8 cellular contexts compared by ENCODE assay signal in genomic region chr7:27150568-27151340, GRCh38. TPM values are rescaled to one million over a fixed set of nuclear protein-coding genes. Genes with fewer than 3 reads are reported as not detected.
A peak's percentile ranks its signal among the peaks of the same experiment; 100 is the strongest.
DNase-seq lines count a peak whose midpoint lies in the region; ATAC-seq lines count a peak whose summit lies in the region.

No MANE protein-coding gene starts in this region.

- H3K27ac ChIP-seq in esophagus (ENCODE audit: low read depth in 2 of 2, low read length in 1 of 2) = peak overlapping the region; percentile 16 to 25
- H3K27ac ChIP-seq in stomach smooth muscle (ENCODE audit: low read length) = no peak overlapping the region

- WGBS in esophagus, 2 donors = 4 to 6% methylated on average over 48 to 58 of the region's 58 CpGs

- ATAC-seq in GM18868 (IDR thresholded peaks at IDR 0.05; ENCODE audit: unreplicated experiment) = peak; percentile 89
- peak; percentile 72 for ATAC-seq in HG03135 (IDR thresholded peaks at IDR 0.05; ENCODE audit: unreplicated experiment)

- H3K27me3 ChIP-seq in esophagus (ENCODE audit: control insufficient read depth in 1 of 2, insufficient read depth in 2 of 2, low read length in 2 of 2) (peaks cover 0 to 27% of the 10 kb centered on the region in 2 donors), stomach smooth muscle (ENCODE audit: control insufficient read depth in 1 of 2, insufficient read depth in 2 of 2, low read length in 2 of 2) (peaks cover 74 to 76% of the 10 kb centered on the region in 2 donors)

- peak; percentile 92 for DNase-seq in AG20443 (ENCODE audit: low spot score)
- peak; percentile 60 for DNase-seq in NCI-H748 treated with DMSO at 0.1 percent for 48 hours (lab: John Stamatoyannopoulos, UW)
- DNase-seq in activated CD8-positive, alpha-beta memory T cell treated with anti-CD3 and anti-CD28 coated beads for 24 hours = peak; percentile 87
- DNase-seq in myocyte (ENCODE audit: low read depth) = peak; percentile 86

- H3K4me1 ChIP-seq in esophagus (ENCODE audit: control insufficient read depth in 2 of 2, insufficient read depth in 2 of 2, low read length in 1 of 2) = peaks cover 4 to 24% of the 10 kb centered on the region in 2 donors
- peaks cover 32% of the 10 kb centered on the region for H3K4me1 ChIP-seq in stomach smooth muscle (ENCODE audit: control insufficient read depth, insufficient read depth, low read length)

- H3K4me3 ChIP-seq in esophagus (ENCODE audit: low read depth in 1 of 2, low read length in 2 of 2) (peak overlapping the region; percentile 31 to 38), stomach smooth muscle (ENCODE audit: low read length in 2 of 2) (peak overlapping the region; percentile 36 to 72)

- no peaks in the 10 kb centered on the region for H3K36me3 ChIP-seq in esophagus (ENCODE audit: control insufficient read depth in 2 of 2, insufficient read depth in 2 of 2, low read length in 1 of 2)
- H3K36me3 ChIP-seq in stomach smooth muscle (ENCODE audit: control insufficient read depth in 2 of 2, insufficient read depth in 2 of 2, low read length in 2 of 2) = no peaks in the 10 kb centered on the region

- H3K9me3 ChIP-seq in esophagus (ENCODE audit: control insufficient read depth in 2 of 2, insufficient read depth in 1 of 2, low read depth in 1 of 2, low read length in 1 of 2) = no peaks in the 10 kb centered on the region
- no peaks in the 10 kb centered on the region for H3K9me3 ChIP-seq in stomach smooth muscle (ENCODE audit: control insufficient read depth in 2 of 2, low read length in 2 of 2)

- no peak overlapping the region for H3K9ac ChIP-seq in stomach smooth muscle (ENCODE audit: low read length in 2 of 2)

RNA-seq across cellular contexts. Expression of gene HOXA3, which starts 1.6 kb away (rescaled TPM):
- 1 to 10 TPM; 3.3 to 4.3 TPM for polyA plus RNA-seq in esophagus
- 1.7 and 4.4 TPM in 2 replicates for total RNA-seq in myocyte
- polyA plus RNA-seq in myocyte (2012) = 2.8 TPM

RNA-seq across cellular contexts. Expression of gene HOXA6, which starts 3.2 kb away (rescaled TPM):
- under 1 TPM; 0.19 to 0.69 TPM for polyA plus RNA-seq in esophagus
- 0.80 and 1.0 TPM in 2 replicates for total RNA-seq in myocyte
- 1.1 TPM for polyA plus RNA-seq in myocyte (2012)

RNA-seq across cellular contexts. Expression of gene HOXA7, which starts 5.7 kb away (rescaled TPM):
- polyA plus RNA-seq in esophagus = 1 to 10 TPM; 1.5 to 1.8 TPM
- 20.5 and 20.9 TPM in 2 replicates for total RNA-seq in myocyte
- 8.2 TPM for polyA plus RNA-seq in myocyte (2012)

RNA-seq across cellular contexts. Expression of gene HOXA5, which starts 7.3 kb away (rescaled TPM):
- polyA plus RNA-seq in esophagus = 1 to 10 TPM; 1.7 to 3.5 TPM
- 5.7 and 8.8 TPM in 2 replicates for total RNA-seq in myocyte
- polyA plus RNA-seq in myocyte (2012) = 4.2 TPM

RNA-seq across cellular contexts. Expression of gene HOXA9, which starts 14.6 kb away (rescaled TPM):
- under 1 TPM; 0.49 TPM for polyA plus RNA-seq in esophagus
- total RNA-seq in myocyte = 9.1 and 13.0 TPM in 2 replicates
- 1.7 TPM for polyA plus RNA-seq in myocyte (2012)
